19 cellular contexts compared by ENCODE assay signal in the genomic region with DNA sequence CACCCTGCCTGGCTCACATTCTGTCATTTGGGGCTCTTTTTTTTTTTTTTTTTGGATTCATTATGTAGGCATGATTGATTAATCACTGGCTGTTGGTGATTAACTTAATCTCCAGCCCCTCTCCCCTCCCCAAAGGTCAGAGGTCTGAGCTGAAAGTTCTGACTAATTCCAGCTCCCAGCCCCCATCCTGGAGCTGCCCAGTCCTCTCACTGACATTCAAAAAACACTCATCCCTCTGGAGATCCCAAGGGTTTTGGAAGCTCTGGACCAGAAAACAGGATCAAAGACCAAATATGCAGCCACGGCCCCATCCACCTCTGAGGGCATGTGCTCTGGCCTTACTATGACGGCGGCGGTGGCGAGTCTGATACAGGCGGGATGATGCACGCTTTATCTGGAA. TPM values are rescaled to one million over a fixed set of nuclear protein-coding genes. Genes with fewer than 3 reads are reported as not detected.
DNase-seq lines count a peak whose midpoint lies in the region; ATAC-seq and TF ChIP-seq lines count a peak whose summit lies in the region.
"Had no signal": no experiment of that assay in that cellular context is flagged by ENCODE, and none has a peak within 500 bp of the region (broad histone marks: within the 10 kb centered on the region; RNA-seq: fewer than 3 reads in every experiment).

No MANE protein-coding gene starts in this region.

- POLR2A ChIA-PET in naive thymus-derived CD8-positive, alpha-beta T cell (lab: Charles Lee) = interaction anchor here (0.7 to 7.6 kb wide), 3 partner anchors 21 to 199 kb away, joined by 5 to 31 read pairs (median 6); partner anchors contain the start of gene PFKFB3

- H3K4me1 ChIP-seq in suprapubic skin = peaks cover 58% of the 10 kb centered on the region

- intact Hi-C loops in activated T-helper 1 cell treated with anti-CD3 and anti-CD28 coated beads, Interleukin-12 subunit alpha, Interleukin-12 subunit beta, Interleukin-2, Interleukin-4 antibody, amounts not matched to agents 30 ng/mL and 10 ng/mL and 1 ng/mL, durations not matched to agents 14 hours and 24 hours and 36 hours (cut with micrococcal nuclease) = loop anchor here (5.0 kb wide), 2 partner anchors 90 to 330 kb away; partner anchors contain the start of gene GDI2

- no peak for TF ChIP-seq CTCF in suprapubic skin (IDR thresholded peaks at IDR 0.05)

- H3K4me3 Mint-ChIP-seq in activated naive CD4-positive, alpha-beta T cell treated with anti-CD3 and anti-CD28 coated beads, Interleukin-2, amount 10 ng/mL, durations not matched to agents 7 days and 5 days = no peak overlapping the region
- H3K4me3 Mint-ChIP-seq in activated T-helper 1 cell treated with anti-CD3 and anti-CD28 coated beads, Interleukin-12 subunit alpha, Interleukin-12 subunit beta, Interleukin-2, Interleukin-4 antibody, amounts not matched to agents 30 ng/mL and 10 ng/mL and 1 ng/mL, durations not matched to agents 14 hours and 24 hours and 36 hours = peak overlapping the region; percentile 85
- peak overlapping the region in 6 of 10 donors; percentile 4 to 57 (median 34) for H3K4me3 Mint-ChIP-seq in naive thymus-derived CD8-positive, alpha-beta T cell

- WGBS in suprapubic skin = 92% methylated on average over 7 of the region's 7 CpGs

- no peak overlapping the region for H3K4me3 ChIP-seq in suprapubic skin
- H3K4me3 ChIP-seq: cardiac muscle cell, sigmoid colon had no signal

- H3K27me3 ChIP-seq in suprapubic skin = no peaks in the 10 kb centered on the region
- H3K27me3 ChIP-seq: cardiac muscle cell had no signal

- peaks cover 15% of the 10 kb centered on the region for H3K36me3 Mint-ChIP-seq in activated naive CD4-positive, alpha-beta T cell treated with anti-CD3 and anti-CD28 coated beads, Interleukin-2, amount 10 ng/mL, durations not matched to agents 7 days and 5 days
- H3K36me3 Mint-ChIP-seq in activated T-helper 1 cell treated with anti-CD3 and anti-CD28 coated beads, Interleukin-12 subunit alpha, Interleukin-12 subunit beta, Interleukin-2, Interleukin-4 antibody, amounts not matched to agents 30 ng/mL and 10 ng/mL and 1 ng/mL, durations not matched to agents 14 hours and 24 hours and 36 hours (ENCODE audit: low read depth) = peaks cover 13% of the 10 kb centered on the region
- H3K36me3 Mint-ChIP-seq in naive thymus-derived CD8-positive, alpha-beta T cell = no peaks in the 10 kb centered on the region
- H3K36me3 Mint-ChIP-seq: memory B cell had no signal

- no peaks in the 10 kb centered on the region for H3K9me3 Mint-ChIP-seq in activated naive CD4-positive, alpha-beta T cell treated with anti-CD3 and anti-CD28 coated beads, Interleukin-2, amount 10 ng/mL, durations not matched to agents 7 days and 5 days
- H3K9me3 Mint-ChIP-seq in activated T-helper 1 cell treated with anti-CD3 and anti-CD28 coated beads, Interleukin-12 subunit alpha, Interleukin-12 subunit beta, Interleukin-2, Interleukin-4 antibody, amounts not matched to agents 30 ng/mL and 10 ng/mL and 1 ng/mL, durations not matched to agents 14 hours and 24 hours and 36 hours = no peaks in the 10 kb centered on the region
- no peaks in the 10 kb centered on the region for H3K9me3 Mint-ChIP-seq in naive thymus-derived CD8-positive, alpha-beta T cell
- H3K9me3 Mint-ChIP-seq: memory B cell had no signal

- DNase-seq in activated naive CD4-positive, alpha-beta T cell treated with anti-CD3 and anti-CD28 coated beads, Interleukin-2, amount 10 ng/mL, durations not matched to agents 7 days and 5 days = no peak
- DNase-seq in activated naive CD4-positive, alpha-beta T cell (lab: John Stamatoyannopoulos, UW) = no peak
- no peak for DNase-seq in activated T-helper 1 cell treated with anti-CD3 and anti-CD28 coated beads, Interleukin-12 subunit alpha, Interleukin-12 subunit beta, Interleukin-2, Interleukin-4 antibody, amounts not matched to agents 30 ng/mL and 10 ng/mL and 1 ng/mL, durations not matched to agents 14 hours and 24 hours and 36 hours (ENCODE audit: low spot score)
- DNase-seq in naive thymus-derived CD8-positive, alpha-beta T cell = no peak
- no peak for DNase-seq in suprapubic skin (ENCODE audit: low spot score in 2 of 2)
- DNase-seq in Ammon's horn (ENCODE audit: low spot score) = no peak
- DNase-seq in NCI-H2107 (lab: John Stamatoyannopoulos, UW) = no peak
- DNase-seq: activated CD8-positive, alpha-beta memory T cell treated with anti-CD3 and anti-CD28 coated beads, Interleukin-2, amount 50 U/mL, for 4 hours; Calu3; effector CD4-positive, alpha-beta T cell; GDM1; NCI-H1930; nucleus accumbens; SHP77; sigmoid colon had no signal

- H3K9me3 ChIP-seq in suprapubic skin = no peaks in the 10 kb centered on the region
- H3K9me3 ChIP-seq: sigmoid colon, thoracic aorta had no signal

- ATAC-seq in naive thymus-derived CD8-positive, alpha-beta T cell = no peak
- ATAC-seq in GM19467 (IDR thresholded peaks at IDR 0.05; ENCODE audit: unreplicated experiment) = no peak

- CTCF ChIA-PET in activated naive CD4-positive, alpha-beta T cell treated with anti-CD3 and anti-CD28 coated beads, Interleukin-2, amount 10 ng/mL, durations not matched to agents 7 days and 5 days (lab: Charles Lee) = interaction anchor here (0.7 to 1.3 kb wide), 3 partner anchors 62 to 342 kb away, joined by 3 read pairs; no protein-coding TSS in a partner anchor

- H3K36me3 ChIP-seq in suprapubic skin = no peaks in the 10 kb centered on the region
- H3K36me3 ChIP-seq: cardiac muscle cell, sigmoid colon, thoracic aorta had no signal

- no peak for TF ChIP-seq EP300 in suprapubic skin (IDR thresholded peaks at IDR 0.05)

- H3K27ac ChIP-seq in suprapubic skin = peak overlapping the region; percentile 77
- H3K27ac ChIP-seq: cardiac muscle cell, sigmoid colon, thoracic aorta had no signal

- peak overlapping the region; percentile 45 for H3K27ac Mint-ChIP-seq in activated naive CD4-positive, alpha-beta T cell treated with anti-CD3 and anti-CD28 coated beads, Interleukin-2, amount 10 ng/mL, durations not matched to agents 7 days and 5 days
- H3K27ac Mint-ChIP-seq in activated T-helper 1 cell treated with anti-CD3 and anti-CD28 coated beads, Interleukin-12 subunit alpha, Interleukin-12 subunit beta, Interleukin-2, Interleukin-4 antibody, amounts not matched to agents 30 ng/mL and 10 ng/mL and 1 ng/mL, durations not matched to agents 14 hours and 24 hours and 36 hours = peak overlapping the region; percentile 12
- no peak overlapping the region for H3K27ac Mint-ChIP-seq in naive thymus-derived CD8-positive, alpha-beta T cell
- H3K27ac Mint-ChIP-seq: memory B cell had no signal

- no peak for TF ChIP-seq POLR2A in suprapubic skin (IDR thresholded peaks at IDR 0.05)

- peaks cover 68% of the 10 kb centered on the region for H3K4me1 Mint-ChIP-seq in activated naive CD4-positive, alpha-beta T cell treated with anti-CD3 and anti-CD28 coated beads, Interleukin-2, amount 10 ng/mL, durations not matched to agents 7 days and 5 days
- peaks cover 77% of the 10 kb centered on the region for H3K4me1 Mint-ChIP-seq in activated T-helper 1 cell treated with anti-CD3 and anti-CD28 coated beads, Interleukin-12 subunit alpha, Interleukin-12 subunit beta, Interleukin-2, Interleukin-4 antibody, amounts not matched to agents 30 ng/mL and 10 ng/mL and 1 ng/mL, durations not matched to agents 14 hours and 24 hours and 36 hours (ENCODE audit: low read depth)
- H3K4me1 Mint-ChIP-seq in naive thymus-derived CD8-positive, alpha-beta T cell = peaks cover 18 to 46% (median 43%) of the 10 kb centered on the region in 4 donors

- H3K27me3 Mint-ChIP-seq in activated naive CD4-positive, alpha-beta T cell treated with anti-CD3 and anti-CD28 coated beads, Interleukin-2, amount 10 ng/mL, durations not matched to agents 7 days and 5 days = peaks cover 13% of the 10 kb centered on the region
- peaks cover 7% of the 10 kb centered on the region for H3K27me3 Mint-ChIP-seq in activated T-helper 1 cell treated with anti-CD3 and anti-CD28 coated beads, Interleukin-12 subunit alpha, Interleukin-12 subunit beta, Interleukin-2, Interleukin-4 antibody, amounts not matched to agents 30 ng/mL and 10 ng/mL and 1 ng/mL, durations not matched to agents 14 hours and 24 hours and 36 hours (ENCODE audit: insufficient read depth)
- H3K27me3 Mint-ChIP-seq in naive thymus-derived CD8-positive, alpha-beta T cell = peaks cover 0 to 4% (median 1%) of the 10 kb centered on the region in 5 donors

RNA-seq across cellular contexts. Expression of gene RBM17, which starts 53.8 kb away (rescaled TPM):
- 265 and 283 TPM in 2 replicates for total RNA-seq in activated T-helper 1 cell treated with anti-CD3 and anti-CD28 coated beads, Interleukin-12 subunit alpha, Interleukin-12 subunit beta, Interleukin-2, Interleukin-4 antibody, amounts not matched to agents 30 ng/mL and 10 ng/mL and 1 ng/mL, durations not matched to agents 14 hours and 24 hours and 36 hours
- 100 to 1,000 TPM; 129 to 130 TPM for total RNA-seq in naive thymus-derived CD8-positive, alpha-beta T cell
- 10 to 100 TPM; 57.4 to 84.9 (median 61.3) TPM for polyA plus RNA-seq in naive thymus-derived CD8-positive, alpha-beta T cell
- total RNA-seq in suprapubic skin = 10 to 100 TPM; 31.9 to 85.6 (median 42.9) TPM

Comparison
In these comparisons a context has a peak if more than half of its experiments do, and no peak if none do; other contexts are left out.
1. H3K27ac Mint-ChIP-seq: peak in activated naive CD4-positive, alpha-beta T cell treated with anti-CD3 and anti-CD28 coated beads, Interleukin-2, amount 10 ng/mL, durations not matched to agents 7 days and 5 days (single experiment) and activated T-helper 1 cell treated with anti-CD3 and anti-CD28 coated beads, Interleukin-12 subunit alpha, Interleukin-12 subunit beta, Interleukin-2, Interleukin-4 antibody, amounts not matched to agents 30 ng/mL and 10 ng/mL and 1 ng/mL, durations not matched to agents 14 hours and 24 hours and 36 hours (single experiment); none in naive thymus-derived CD8-positive, alpha-beta T cell (0 of 10).